ENCODE assay signal across 33 cellular contexts in genomic region chr9:30996761-30997160, GRCh38.
"Had no signal": no experiment of that assay in that cellular context is flagged by ENCODE, and none has a peak within 500 bp of the region (broad histone marks: within the 10 kb centered on the region; RNA-seq: fewer than 3 reads in every experiment).

No MANE protein-coding gene starts in this region.

- H3K4me3 ChIP-seq: adrenal gland, ascending aorta, breast epithelium had no signal

- H3K27me3 ChIP-seq: adrenal gland, ascending aorta, brain microvascular endothelial cell, breast epithelium had no signal

- H3K36me3 ChIP-seq: adrenal gland, ascending aorta, brain microvascular endothelial cell, breast epithelium had no signal

- H3K4me1 ChIP-seq: ascending aorta, breast epithelium had no signal

- ATAC-seq: activated CD8-positive, alpha-beta T cell treated with anti-CD3 and anti-CD28 coated beads for 36 hours; activated naive CD4-positive, alpha-beta T cell treated with anti-CD3 and anti-CD28 coated beads, Interleukin-2, amount 50 U/mL, for 72 hours; activated T-cell treated with anti-CD3 and anti-CD28 coated beads, Interleukin-2, amount 50 U/mL, for 4 hours; activated T-cell treated with anti-CD3 and anti-CD28 coated beads, Interleukin-2, amount 50 U/mL, for 72 hours; activated T-helper 17 cell treated with anti-CD3 and anti-CD28 coated beads, Interleukin-2, amount 50 U/mL, for 72 hours had no signal

- DNase-seq: activated B cell treated with CpG ODN at 0.5 μM for 24 hours; activated CD4-positive, alpha-beta memory T cell treated with anti-CD3 and anti-CD28 coated beads for 36 hours; activated CD4-positive, alpha-beta T cell treated with anti-CD3 and anti-CD28 coated beads for 4 hours; activated CD4-positive, alpha-beta T cell treated with anti-CD3 and anti-CD28 coated beads, Interleukin-2, amount 10 ng/mL, durations not matched to agents 24 days and 14 days; activated CD4-positive, alpha-beta T cell treated with anti-CD3 and anti-CD28 coated beads, Interleukin-2, amount 50 U/mL, for 1 hour; activated CD4-positive, alpha-beta T cell treated with anti-CD3 and anti-CD28 coated beads, Interleukin-2, amount 50 U/mL, for 4 hours; activated CD4-positive, CD25-positive, alpha-beta regulatory T cell treated with anti-CD3 and anti-CD28 coated beads, Interleukin-2, amount 50 U/mL, for 72 hours; activated CD8-positive, alpha-beta memory T cell treated with anti-CD3 and anti-CD28 coated beads, Interleukin-2, amount 50 U/mL, for 4 hours; activated CD8-positive, alpha-beta T cell treated with anti-CD3 and anti-CD28 coated beads for 36 hours; activated effector memory CD4-positive, alpha-beta T cell treated with anti-CD3 and anti-CD28 coated beads, Interleukin-2, amount 50 U/mL, for 16 hours; activated gamma-delta T cell treated with Interleukin-2 at 50 U/mL for 16 hours; activated naive CD4-positive, alpha-beta T cell; activated naive CD4-positive, alpha-beta T cell treated with anti-CD3 and anti-CD28 coated beads for 36 hours; activated naive CD4-positive, alpha-beta T cell treated with anti-CD3 and anti-CD28 coated beads, Interleukin-2, amount 50 U/mL, for 16 hours; activated naive CD8-positive, alpha-beta T cell treated with anti-CD3 and anti-CD28 coated beads for 36 hours; activated T-cell treated with anti-CD3 and anti-CD28 coated beads for 4 hours; activated T-cell treated with anti-CD3 and anti-CD28 coated beads, Interleukin-2, amount 50 U/mL, for 1 hour; activated T-cell treated with anti-CD3 and anti-CD28 coated beads, Interleukin-2, amount 50 U/mL, for 4 hours; activated T-cell treated with anti-CD3 and anti-CD28 coated beads, Interleukin-2, amount 50 U/mL, for 72 hours; adrenal gland; amygdala; anterior cingulate cortex; brain microvascular endothelial cell; central memory CD4-positive, alpha-beta T cell; T-helper 1 cell; T-helper 2 cell; T-helper 9 cell had no signal

- H3K27ac ChIP-seq: ascending aorta, brain microvascular endothelial cell, breast epithelium, VCaP had no signal

- FAIRE-seq: TTC549 had no signal

- H3K9me3 ChIP-seq: adrenal gland, ascending aorta, breast epithelium had no signal
